1 cellular context compared by ENCODE assay signal in genomic region chr1:204592246-204592948, GRCh38.
TF ChIP-seq lines count a peak whose summit lies in the region.

No MANE protein-coding gene starts in this region.

TF ChIP-seq in SK-N-SH treated with all-trans-retinoic acid at 6 μM for 48 hours, 23 proteins besides CTCF, POLR2A, EP300 and RAD21 (continued from another document):
- TF ChIP-seq CREB5 (CRISPR knock-in tag; IDR thresholded peaks at IDR 0.05; ENCODE audit: low read depth) (no peak), ISL1 (CRISPR knock-in tag; IDR thresholded peaks at IDR 0.05) (no peak), GLIS3 (CRISPR knock-in tag; IDR thresholded peaks at IDR 0.05) (no peak), ZNF565 (CRISPR knock-in tag; conservative IDR thresholded peaks at IDR 0.05; ENCODE audit: low read depth) (no peak), ARNTL (CRISPR knock-in tag; IDR thresholded peaks at IDR 0.05; ENCODE audit: borderline replicate concordance, low read depth) (no peak), ZNF8 (CRISPR knock-in tag; IDR thresholded peaks at IDR 0.05) (no peak), CSDC2 (CRISPR knock-in tag; IDR thresholded peaks at IDR 0.05) (no peak), BACH2 (CRISPR knock-in tag; IDR thresholded peaks at IDR 0.05; ENCODE audit: borderline replicate concordance) (no peak), SNAI2 (CRISPR knock-in tag; IDR thresholded peaks at IDR 0.05) (no peak), TOX (CRISPR knock-in tag; IDR thresholded peaks at IDR 0.05; ENCODE audit: borderline replicate concordance) (no peak), ZC3H10 (CRISPR knock-in tag; IDR thresholded peaks at IDR 0.05) (no peak), ZNF70 (CRISPR knock-in tag; IDR thresholded peaks at IDR 0.05) (no peak)
